ENCODE assay signal across 11 cellular contexts in the genomic region with DNA sequence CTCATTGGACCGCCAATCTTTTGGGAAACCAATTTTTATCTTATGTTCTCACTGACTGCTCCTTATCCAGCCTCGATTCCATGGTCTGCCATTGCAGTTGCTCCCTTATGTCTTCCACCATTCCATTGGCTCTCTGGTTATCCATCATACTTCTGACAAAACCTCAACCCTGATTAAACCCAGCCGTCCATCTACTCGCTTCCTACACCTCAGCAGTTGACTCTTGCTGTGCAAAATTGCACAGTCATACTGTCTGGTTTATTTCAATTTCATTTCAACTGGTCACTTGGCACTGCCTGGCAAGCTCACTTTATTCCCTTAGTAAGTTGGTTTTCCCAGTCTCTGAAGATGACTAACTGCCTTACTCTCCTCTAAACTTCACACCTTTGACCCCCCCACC. TPM values are rescaled to one million over a fixed set of nuclear protein-coding genes. Genes with fewer than 3 reads are reported as not detected.
"Had no signal": no experiment of that assay in that cellular context is flagged by ENCODE, and none has a peak within 500 bp of the region (broad histone marks: within the 10 kb centered on the region; RNA-seq: fewer than 3 reads in every experiment).

No MANE protein-coding gene starts in this region.

- H3K27ac ChIP-seq: hepatocyte, lower lobe of right lung, suprapubic skin had no signal

- H3K9me3 ChIP-seq: lower lobe of right lung, suprapubic skin had no signal

- H3K36me3 ChIP-seq: lower lobe of right lung, suprapubic skin had no signal

- DNase-seq: activated B cell treated with CpG ODN at 0.5 μM for 24 hours; activated CD4-positive, alpha-beta T cell treated with anti-CD3 and anti-CD28 coated beads, Interleukin-2, amount 50 U/mL, for 1 hour; amygdala; cortex of kidney; effector CD8-positive, alpha-beta T cell; lower lobe of right lung; naive B cell; T-cell; T1000 had no signal

- ATAC-seq: lower lobe of right lung, T-cell had no signal

- H3K79me2 ChIP-seq: hepatocyte had no signal

RNA-seq across cellular contexts. Expression of a gene that starts 26.2 kb away (rescaled TPM):
- total RNA-seq: hepatocyte, lower lobe of right lung had no signal
